Comparison of ENCODE assay signal across 1 cellular context in genomic region chr18:22324191-22325131, GRCh38.
TF ChIP-seq lines count a peak whose summit lies in the region.

No MANE protein-coding gene starts in this region.

TF ChIP-seq in H1, 55 proteins besides CTCF, POLR2A, EP300 and RAD21 (continued from another document):
- TF ChIP-seq ATF2 (IDR thresholded peaks at IDR 0.05; ENCODE audit: low read length) (0 out of 2 replicates have a peak, but pooled peaks have one; percentile 25), MAFK (IDR thresholded peaks at IDR 0.05; ENCODE audit: low read depth, low read length) (0 out of 2 replicates have a peak, but pooled peaks have one; percentile 32), RBBP5 (IDR thresholded peaks at IDR 0.05; ENCODE audit: borderline replicate concordance, low read depth, low read length) (no peak), GTF2F1 (IDR thresholded peaks at IDR 0.05; ENCODE audit: borderline replicate concordance, low read depth, low read length) (no peak), SIX5 (IDR thresholded peaks at IDR 0.05; ENCODE audit: low read depth, low read length) (no peak), BCL11A (IDR thresholded peaks at IDR 0.05; ENCODE audit: low read depth in 2 of 2, low read length in 2 of 2) (no peak), CHD7 (IDR thresholded peaks at IDR 0.05; ENCODE audit: insufficient replicate concordance, low read length) (no peak), TEAD4 (IDR thresholded peaks at IDR 0.05; ENCODE audit: low read depth, low read length) (no peak), SP4 (IDR thresholded peaks at IDR 0.05; ENCODE audit: low read length) (no peak), YY1 (IDR thresholded peaks at IDR 0.05; ENCODE audit: low read depth, low read length) (0 out of 2 replicates have a peak, but pooled peaks have one; percentile 23), KDM1A (IDR thresholded peaks at IDR 0.05; ENCODE audit: borderline replicate concordance, low read length) (no peak), SIRT6 (IDR thresholded peaks at IDR 0.05; ENCODE audit: low read length) (no peak), SRF (IDR thresholded peaks at IDR 0.05; ENCODE audit: low read depth, low read length) (no peak)
